32 cellular contexts compared by ENCODE assay signal in genomic region chr20:5401277-5401676, GRCh38.
"Had no signal": no experiment of that assay in that cellular context is flagged by ENCODE, and none has a peak within 500 bp of the region (broad histone marks: within the 10 kb centered on the region; RNA-seq: fewer than 3 reads in every experiment).

No MANE protein-coding gene starts in this region.

- H3K36me3 ChIP-seq: adrenal gland, esophagus muscularis mucosa, gastrocnemius medialis, heart left ventricle had no signal

- H3K9me3 ChIP-seq: adrenal gland, body of pancreas, gastrocnemius medialis had no signal

- H3K27me3 ChIP-seq: adrenal gland, body of pancreas, esophagus muscularis mucosa, foreskin keratinocyte, gastrocnemius medialis, heart left ventricle had no signal

- DNase-seq: activated CD4-positive, alpha-beta memory T cell treated with anti-CD3 and anti-CD28 coated beads for 36 hours; activated CD4-positive, alpha-beta T cell treated with anti-CD3 and anti-CD28 coated beads for 36 hours; activated CD4-positive, alpha-beta T cell treated with anti-CD3 and anti-CD28 coated beads, Interleukin-2, amount 10 ng/mL, durations not matched to agents 24 days and 14 days; activated CD4-positive, CD25-positive, alpha-beta regulatory T cell; activated CD4-positive, CD25-positive, alpha-beta regulatory T cell treated with anti-CD3 and anti-CD28 coated beads, Interleukin-2, amount 50 U/mL, for 72 hours; activated CD8-positive, alpha-beta memory T cell treated with anti-CD3 and anti-CD28 coated beads, Interleukin-2, amount 10 ng/mL, durations not matched to agents 7 days and 5 days; activated CD8-positive, alpha-beta memory T cell treated with anti-CD3 and anti-CD28 coated beads, Interleukin-2, amount 50 U/mL, for 4 hours; activated CD8-positive, alpha-beta T cell treated with anti-CD3 and anti-CD28 coated beads, Interleukin-2, amount 10 ng/mL, durations not matched to agents 7 days and 5 days; activated effector memory CD4-positive, alpha-beta T cell treated with anti-CD3 and anti-CD28 coated beads, Interleukin-2, amount 50 U/mL, for 16 hours; activated naive CD4-positive, alpha-beta T cell treated with anti-CD3 and anti-CD28 coated beads for 36 hours; activated naive CD8-positive, alpha-beta T cell treated with anti-CD3 and anti-CD28 coated beads for 36 hours; activated naive CD8-positive, alpha-beta T cell treated with anti-CD3 and anti-CD28 coated beads, Interleukin-2, amount 50 U/mL, for 24 hours; activated T-cell treated with anti-CD3 and anti-CD28 coated beads, Interleukin-2, amount 50 U/mL, for 1 hour; activated T-cell treated with anti-CD3 and anti-CD28 coated beads, Interleukin-2, amount 50 U/mL, for 48 hours; adrenal gland; amygdala; aorta; body of pancreas; caudate nucleus; cortex of kidney; dermis blood vessel endothelial cell; effector CD4-positive, alpha-beta T cell; effector memory CD8-positive, alpha-beta T cell; erythroblast; foreskin keratinocyte; gastrocnemius medialis; glutamatergic neuron; heart left ventricle; T-helper 17 cell; T1000 had no signal

- H3K4me1 ChIP-seq: adrenal gland, body of pancreas, esophagus muscularis mucosa, foreskin keratinocyte, gastrocnemius medialis, heart left ventricle had no signal

- ATAC-seq: activated CD4-positive, alpha-beta T cell treated with anti-CD3 and anti-CD28 coated beads for 36 hours; activated CD8-positive, alpha-beta memory T cell treated with anti-CD3 and anti-CD28 coated beads, Interleukin-2, amount 10 ng/mL, durations not matched to agents 7 days and 5 days; activated CD8-positive, alpha-beta T cell treated with anti-CD3 and anti-CD28 coated beads, Interleukin-2, amount 10 ng/mL, durations not matched to agents 7 days and 5 days; activated naive CD8-positive, alpha-beta T cell treated with anti-CD3 and anti-CD28 coated beads, Interleukin-2, amount 50 U/mL, for 24 hours; body of pancreas; effector memory CD8-positive, alpha-beta T cell; foreskin keratinocyte; gastrocnemius medialis; heart left ventricle; T-helper 17 cell had no signal

- FAIRE-seq: colon had no signal

- H3K4me3 ChIP-seq: adrenal gland, body of pancreas, esophagus muscularis mucosa, gastrocnemius medialis, heart left ventricle had no signal

- H3K27ac ChIP-seq: adrenal gland, body of pancreas, esophagus muscularis mucosa, foreskin keratinocyte, gastrocnemius medialis, heart left ventricle had no signal
